ENCODE assay signal across 8 cellular contexts in genomic region chr6:142819603-142820335, GRCh38.
DNase-seq lines count a peak whose midpoint lies in the region; ATAC-seq, FAIRE-seq and TF ChIP-seq lines count a peak whose summit lies in the region.

No MANE protein-coding gene starts in this region.

- H3K9me2 ChIP-seq in hepatocyte (replicated peaks; ENCODE audit: insufficient read depth) = no peaks in the 10 kb centered on the region

- H3K4me2 ChIP-seq in hepatocyte = peak overlapping the region; percentile 43

- peak overlapping the region; percentile 99 for H3K27ac Mint-ChIP-seq in activated T-helper 17 cell treated with anti-CD3 and anti-CD28 coated beads, Interleukin-2, amount 50 U/mL, for 72 hours

- peaks cover 2% of the 10 kb centered on the region for H3K79me2 ChIP-seq in hepatocyte

- H3K9me3 ChIP-seq in hepatocyte (ENCODE audit: low read depth) = no peaks in the 10 kb centered on the region

- no peaks in the 10 kb centered on the region for H3K36me3 ChIP-seq in hepatocyte (replicated peaks; ENCODE audit: insufficient read depth, low read depth)

- H3K4me3 ChIP-seq in hepatocyte = no peak overlapping the region

- H4K20me1 ChIP-seq in hepatocyte (ENCODE audit: insufficient read depth, poor library complexity, severe bottlenecking) = no peaks in the 10 kb centered on the region

- H3K9me3 Mint-ChIP-seq in activated T-helper 17 cell treated with anti-CD3 and anti-CD28 coated beads, Interleukin-2, amount 50 U/mL, for 72 hours = no peaks in the 10 kb centered on the region

- peak; percentile 23 for DNase-seq in NCI-H1694 (lab: John Stamatoyannopoulos, UW)
- DNase-seq in hepatocyte (ENCODE audit: low spot score) = no peak
- peak; percentile 54 for DNase-seq in stimulated activated CD4-positive, alpha-beta T cell treated with anti-CD3 and anti-CD28 coated beads, Interleukin-4, amount 100 ng/mL, for 24 hours
- no peak for DNase-seq in pons (ENCODE audit: low spot score)
- DNase-seq in D721Med (ENCODE audit: insufficient read length, low spot score) = no peak

- no peaks in the 10 kb centered on the region for H3K27me3 ChIP-seq in hepatocyte

- no peak for FAIRE-seq in D721Med (lab: Jason Lieb, UNC)

- TF ChIP-seq CTCF in hepatocyte (IDR thresholded peaks at IDR 0.05; ENCODE audit: poor library complexity) (no peak), D721Med (IDR thresholded peaks at IDR 0.05; ENCODE audit: insufficient read depth, missing control alignments) (no peak)

- peak; percentile 74 for ATAC-seq in GM18502 (IDR thresholded peaks at IDR 0.05; ENCODE audit: poor library complexity, unreplicated experiment)
- peak; percentile 61 for ATAC-seq in HG02571 (IDR thresholded peaks at IDR 0.05; ENCODE audit: unreplicated experiment)
- ATAC-seq in activated T-helper 17 cell treated with anti-CD3 and anti-CD28 coated beads, Interleukin-2, amount 50 U/mL, for 72 hours (replicated peaks) = peak; percentile 68

- peaks cover 82% of the 10 kb centered on the region for H3K36me3 Mint-ChIP-seq in activated T-helper 17 cell treated with anti-CD3 and anti-CD28 coated beads, Interleukin-2, amount 50 U/mL, for 72 hours (ENCODE audit: low read depth)

- H3K27ac ChIP-seq in hepatocyte = peak overlapping the region; percentile 9

- H3K27me3 Mint-ChIP-seq in activated T-helper 17 cell treated with anti-CD3 and anti-CD28 coated beads, Interleukin-2, amount 50 U/mL, for 72 hours = no peaks in the 10 kb centered on the region

- 92% methylated on average over 8 of the region's 8 CpGs for WGBS in hepatocyte (ENCODE audit: low lambda C conversion rate, missing lambda C conversion rate)

- peak overlapping the region; percentile 89 for H3K4me3 Mint-ChIP-seq in activated T-helper 17 cell treated with anti-CD3 and anti-CD28 coated beads, Interleukin-2, amount 50 U/mL, for 72 hours

- H3K4me1 Mint-ChIP-seq in activated T-helper 17 cell treated with anti-CD3 and anti-CD28 coated beads, Interleukin-2, amount 50 U/mL, for 72 hours = peaks cover 60% of the 10 kb centered on the region

- H2AFZ ChIP-seq in hepatocyte = no peak overlapping the region

- H3K4me1 ChIP-seq in hepatocyte (ENCODE audit: insufficient read depth) = peaks cover 9% of the 10 kb centered on the region

Comparison
In these comparisons a context has a peak if more than half of its experiments do, and no peak if none do; other contexts are left out.
1. DNase-seq: peak in NCI-H1694 (single experiment) and stimulated activated CD4-positive, alpha-beta T cell treated with anti-CD3 and anti-CD28 coated beads, Interleukin-4, amount 100 ng/mL, for 24 hours (single experiment); none in hepatocyte (single experiment), pons (single experiment) and D721Med (single experiment).
2. Peak in every context shown above with its lines, with median percentiles within 50 percentile points of each other: ATAC-seq.